In genomic region chr1:115524211-115524610, GRCh38 we compare ENCODE assay signal across 15 cellular contexts.
DNase-seq lines count a peak whose midpoint lies in the region; TF ChIP-seq lines count a peak whose summit lies in the region.
"Had no signal": no experiment of that assay in that cellular context is flagged by ENCODE, and none has a peak within 500 bp of the region (broad histone marks: within the 10 kb centered on the region; RNA-seq: fewer than 3 reads in every experiment).

No MANE protein-coding gene starts in this region.

- peaks cover 7% of the 10 kb centered on the region for H3K9me3 Mint-ChIP-seq in nephron

- no peaks in the 10 kb centered on the region for H3K27me3 ChIP-seq in PC-9 (ENCODE audit: insufficient read depth, low read depth)
- no peaks in the 10 kb centered on the region for H3K27me3 ChIP-seq in esophagus muscularis mucosa

- no peak for TF ChIP-seq POLR2A in esophagus muscularis mucosa (IDR thresholded peaks at IDR 0.05; ENCODE audit: low read depth)

- no peaks in the 10 kb centered on the region for H3K79me2 ChIP-seq in PC-9 (ENCODE audit: low read depth)

- H3K9me2 ChIP-seq in PC-9 (ENCODE audit: insufficient read depth), result no peaks in the 10 kb centered on the region

- peaks cover 24% of the 10 kb centered on the region; the same call in 1 of the 2 replicates for H3F3A ChIP-seq in PC-9 (ENCODE audit: insufficient read depth, low read depth)

- DNase-seq in HPDE6-E6E7 (ENCODE audit: extremely low spot score), result peak; percentile 19
- peak; percentile 9 to 95 for DNase-seq in PC-9
- DNase-seq in esophagus muscularis mucosa (ENCODE audit: extremely low spot score), result peak; percentile 39
- no peak for DNase-seq in amygdala (lab: John Stamatoyannopoulos, UW)
- DNase-seq in NCI-H2029 (lab: John Stamatoyannopoulos, UW), result no peak
- no peak for DNase-seq in activated CD4-positive, alpha-beta T cell treated with anti-CD3 and anti-CD28 coated beads for 1 hour
- DNase-seq: ACHN; C1 segment of cervical spinal cord; CD8-positive, alpha-beta memory T cell; DND-41; HCEC 1CT; NCI-H1105; NCI-H226 had no signal

- no peaks in the 10 kb centered on the region for H4K20me1 ChIP-seq in PC-9 (ENCODE audit: insufficient read depth)

- peaks cover 15% of the 10 kb centered on the region for H3K9me3 ChIP-seq in PC-9 (ENCODE audit: insufficient read depth, low read depth)
- no peaks in the 10 kb centered on the region for H3K9me3 ChIP-seq in esophagus muscularis mucosa

- POLR2A ChIA-PET in PC-9 (lab: Charles Lee; ENCODE audit: unreplicated experiment), result interaction anchor here (0.6 kb wide), 1 partner anchor 1013 kb away, joined by 3 read pairs; the partner anchor contains the start of gene TRIM33

- H3K4me3 ChIP-seq in PC-9 (peak overlapping the region; percentile 4; the same call in 1 of the 2 replicates), esophagus muscularis mucosa (no peak overlapping the region)

- intact Hi-C loops in PC-9 (cut with micrococcal nuclease; ENCODE audit: unreplicated experiment) (no loop called here), esophagus muscularis mucosa (cut with DNase I) (no loop called here)

- H2AFZ ChIP-seq in PC-9, result 0 out of 2 replicates have a peak overlapping the region, but pooled peaks have one; percentile 22

- H3K27ac ChIP-seq in PC-9, result peak overlapping the region; percentile 71
- H3K27ac ChIP-seq in esophagus muscularis mucosa (replicated peaks in 1 of 4), result no peak overlapping the region
- H3K27ac ChIP-seq: RWPE1 had no signal

- peak overlapping the region in 2 of 3 experiments; percentile 38 to 73 for H3K27ac Mint-ChIP-seq in nephron
- H3K27ac Mint-ChIP-seq: CD8-positive, alpha-beta memory T cell had no signal

- no TSS peak for BruUV-seq in PC-9 (replicated peaks; lab: Mats Ljungman, UMichigan)

- H3K4me3 Mint-ChIP-seq in nephron, result no peak overlapping the region
- H3K4me3 Mint-ChIP-seq: CD8-positive, alpha-beta memory T cell had no signal

- WGBS in esophagus muscularis mucosa, result 77% methylated on average over 1 of the region's 1 CpG

- no peaks in the 10 kb centered on the region for H3K36me3 Mint-ChIP-seq in nephron (ENCODE audit: low read depth)
- H3K36me3 Mint-ChIP-seq: CD8-positive, alpha-beta memory T cell had no signal

- CTCF ChIA-PET in PC-9 (lab: Charles Lee), result no interaction called here

- H3K27me3 Mint-ChIP-seq in nephron (ENCODE audit: low read depth), result no peaks in the 10 kb centered on the region

- no peak for TF ChIP-seq EP300 in esophagus muscularis mucosa (IDR thresholded peaks at IDR 0.05)

- no peak for TF ChIP-seq CTCF in PC-9 (conservative IDR thresholded peaks at IDR 0.05)
- no peak for TF ChIP-seq CTCF in esophagus muscularis mucosa (IDR thresholded peaks at IDR 0.05)
- TF ChIP-seq CTCF in nephron (IDR thresholded peaks at IDR 0.05; ENCODE audit: unreplicated experiment in 3 of 3), result no peak

- peak overlapping the region; percentile 41 for H3K4me2 ChIP-seq in PC-9

- H3K36me3 ChIP-seq in PC-9 (ENCODE audit: low read depth), result no peaks in the 10 kb centered on the region
- H3K36me3 ChIP-seq in esophagus muscularis mucosa, result no peaks in the 10 kb centered on the region

- peaks cover 20% of the 10 kb centered on the region for H3K4me1 Mint-ChIP-seq in nephron
- H3K4me1 Mint-ChIP-seq: CD8-positive, alpha-beta memory T cell had no signal

- H3K4me1 ChIP-seq in PC-9 (replicated peaks; ENCODE audit: insufficient read depth) (peaks cover 28% of the 10 kb centered on the region), esophagus muscularis mucosa (no peaks in the 10 kb centered on the region)

Comparison
In these comparisons a context has a peak if more than half of its experiments do, and no peak if none do; other contexts are left out.
1. DNase-seq: peak in HPDE6-E6E7 (single experiment), PC-9 (2 of 2) and esophagus muscularis mucosa (single experiment); none in amygdala (0 of 56), NCI-H2029 (single experiment) and activated CD4-positive, alpha-beta T cell treated with anti-CD3 and anti-CD28 coated beads for 1 hour (single experiment).